In genomic region chr1:7267493-7267892, GRCh38 we compare ENCODE assay signal across 1 cellular context.
TF ChIP-seq lines count a peak whose summit lies in the region.

No MANE protein-coding gene starts in this region.

TF ChIP-seq in HEK293, 187 proteins besides CTCF, POLR2A, EP300 and RAD21 (continued from another document):
- TF ChIP-seq ZNF626 (tag by site-specific recombination; IDR thresholded peaks at IDR 0.05) = no peak
- TF ChIP-seq RBAK (tag by site-specific recombination; IDR thresholded peaks at IDR 0.05) = no peak
- no peak for TF ChIP-seq ZNF621 (tag by site-specific recombination; IDR thresholded peaks at IDR 0.05)
- no peak for TF ChIP-seq ZNF138 (tag by site-specific recombination; IDR thresholded peaks at IDR 0.05; ENCODE audit: borderline replicate concordance)
- peak; percentile 74; the same call in 1 of the 2 replicates for TF ChIP-seq ZNF701 (tag by site-specific recombination; IDR thresholded peaks at IDR 0.05)
- TF ChIP-seq SALL2 (tag by site-specific recombination; IDR thresholded peaks at IDR 0.05; ENCODE audit: borderline replicate concordance) = no peak
- TF ChIP-seq ZBTB26 (tag by site-specific recombination; optimal IDR thresholded peaks at IDR 0.05) = no peak
- TF ChIP-seq ZNF335 (tag by site-specific recombination; conservative IDR thresholded peaks at IDR 0.05) = peak; percentile 49
- TF ChIP-seq ZNF366 (tag by site-specific recombination; conservative IDR thresholded peaks at IDR 0.05) = 0 out of 2 replicates have a peak, but pooled peaks have one; percentile 22
- peak; percentile 16; the same call in 1 of the 2 replicates for TF ChIP-seq ZNF692 (tag by site-specific recombination; IDR thresholded peaks at IDR 0.05)
- no peak for TF ChIP-seq ZNF830 (tag by site-specific recombination; IDR thresholded peaks at IDR 0.05; ENCODE audit: low read depth)
- TF ChIP-seq ZNF777 (tag by site-specific recombination; IDR thresholded peaks at IDR 0.05; ENCODE audit: borderline replicate concordance) = no peak
- no peak for TF ChIP-seq BCL11A (tag by site-specific recombination; IDR thresholded peaks at IDR 0.05; ENCODE audit: low read depth)
- TF ChIP-seq GFI1B (tag by site-specific recombination; IDR thresholded peaks at IDR 0.05) = peak; percentile 88
- TF ChIP-seq ZNF24 (tag by site-specific recombination; IDR thresholded peaks at IDR 0.05) = 0 out of 2 replicates have a peak, but pooled peaks have one; percentile 35
- TF ChIP-seq ZNF48 (tag by site-specific recombination; IDR thresholded peaks at IDR 0.05) = no peak
- TF ChIP-seq FEZF1 (tag by site-specific recombination; IDR thresholded peaks at IDR 0.05) = 0 out of 2 replicates have a peak, but pooled peaks have one; percentile 12
- TF ChIP-seq ZNF704 (tag by site-specific recombination; IDR thresholded peaks at IDR 0.05) = no peak
TF ChIP-seq in HEK293: peak in this region for 12.
